In the genomic region with DNA sequence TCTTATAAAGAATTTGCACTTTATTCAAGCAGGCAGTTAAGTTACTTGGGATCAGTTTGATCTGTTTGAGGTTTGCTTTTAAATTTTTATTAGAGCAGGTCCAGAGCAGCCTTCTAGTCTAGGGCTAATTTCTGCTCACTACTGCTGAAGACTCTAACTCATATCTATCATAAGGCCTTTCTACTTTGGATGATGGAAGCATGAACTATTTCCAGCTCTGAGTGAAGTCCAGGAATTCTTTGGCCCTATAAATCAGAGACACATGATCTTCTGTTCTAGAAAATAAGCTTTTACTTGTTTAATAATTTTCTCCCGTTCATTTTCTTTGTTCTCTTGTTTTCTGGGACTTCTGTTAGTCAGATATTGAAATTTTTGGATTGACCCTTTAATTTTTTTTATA, we compare ENCODE assay signal across 22 cellular contexts. TPM values are rescaled to one million over a fixed set of nuclear protein-coding genes. Genes with fewer than 3 reads are reported as not detected.
A peak's percentile ranks its signal among the peaks of the same experiment; 100 is the strongest.
DNase-seq lines count a peak whose midpoint lies in the region; ATAC-seq and TF ChIP-seq lines count a peak whose summit lies in the region.
"Had no signal": no experiment of that assay in that cellular context is flagged by ENCODE, and none has a peak within 500 bp of the region (broad histone marks: within the 10 kb centered on the region; RNA-seq: fewer than 3 reads in every experiment).

No MANE protein-coding gene starts in this region.

- DNase-seq in SK-N-MC (ENCODE audit: low read depth, low spot score) (no peak), fibroblast of lung (ENCODE audit: low read depth in 2 of 2) (no peak), iris pigment epithelial cell (ENCODE audit: low read depth) (peak; percentile 7), NCI-H2171 (lab: John Stamatoyannopoulos, UW) (no peak), erythroblast (lab: John Stamatoyannopoulos, UW) (no peak)
- DNase-seq in activated CD4-positive, alpha-beta T cell treated with anti-CD3 and anti-CD28 coated beads, Interleukin-2, amount 50 U/mL, for 4 hours, result no peak
- DNase-seq: activated CD4-positive, alpha-beta T cell treated with anti-CD3 and anti-CD28 coated beads, Interleukin-2, amount 10 ng/mL, durations not matched to agents 7 days and 5 days; activated naive CD8-positive, alpha-beta T cell treated with anti-CD3 and anti-CD28 coated beads for 36 hours; effector memory CD4-positive, alpha-beta T cell; mucosa of descending colon; NCI-H1105 treated with DMSO at 0.1 percent for 48 hours; NCI-H2081 treated with DMSO at 0.1 percent for 48 hours; NK-92 treated with Interleukin-12 subunit alpha and Interleukin-12 subunit beta, amount 100 ng/mL, for 24 hours; SJCRH30; T-helper 2 cell; WERI-Rb-1 had no signal

- H2AFZ ChIP-seq in fibroblast of lung (ENCODE audit: low read length), result no peak overlapping the region
- H2AFZ ChIP-seq: neural progenitor cell had no signal

- H3K36me3 ChIP-seq in SK-N-MC (ENCODE audit: insufficient read depth, low read length) (peaks cover 30% of the 10 kb centered on the region), fibroblast of lung (ENCODE audit: control insufficient read depth, insufficient read depth, low read length) (no peaks in the 10 kb centered on the region), stomach smooth muscle (ENCODE audit: control insufficient read depth in 2 of 2, insufficient read depth in 2 of 2, low read length in 2 of 2) (peaks cover 2 to 3% of the 10 kb centered on the region in 2 donors)
- H3K36me3 ChIP-seq: neural progenitor cell, prostate gland, SJCRH30, WERI-Rb-1 had no signal

- H3K9me3 ChIP-seq in SK-N-MC (ENCODE audit: low read depth, low read length) (no peaks in the 10 kb centered on the region), fibroblast of lung (ENCODE audit: control insufficient read depth, insufficient read depth, low read depth, low read length) (no peaks in the 10 kb centered on the region), stomach smooth muscle (ENCODE audit: control insufficient read depth in 2 of 2, low read length in 2 of 2) (no peaks in the 10 kb centered on the region)
- H3K9me3 ChIP-seq: mucosa of descending colon, prostate gland, SJCRH30 had no signal

- TF ChIP-seq CTCF in fibroblast of lung (conservative IDR thresholded peaks at IDR 0.05 in 1 of 2, IDR thresholded peaks at IDR 0.05 in 1 of 2; ENCODE audit: low read depth in 1 of 2, low read length in 2 of 2), result no peak

- H3K4me3 ChIP-seq in SK-N-MC (peak overlapping the region; percentile 4; the same call in 1 of the 2 replicates), fibroblast of lung (replicated peaks in 1 of 4; ENCODE audit: control extremely low read depth in 1 of 4, insufficient read depth in 1 of 4, low read depth in 3 of 4, low read length in 4 of 4) (no peak overlapping the region), stomach smooth muscle (ENCODE audit: low read length in 2 of 2) (no peak overlapping the region)
- H3K4me3 ChIP-seq: mucosa of descending colon, neural progenitor cell, prostate gland, SJCRH30 had no signal

- no peaks in the 10 kb centered on the region for H3K27me3 ChIP-seq in fibroblast of lung (ENCODE audit: control insufficient read depth, insufficient read depth, low read length)
- no peaks in the 10 kb centered on the region for H3K27me3 ChIP-seq in stomach smooth muscle (ENCODE audit: control insufficient read depth in 1 of 2, insufficient read depth in 2 of 2, low read length in 2 of 2)
- H3K27me3 ChIP-seq: neural progenitor cell, SJCRH30 had no signal

- ATAC-seq in GM18873 (IDR thresholded peaks at IDR 0.05; ENCODE audit: low FRiP score, unreplicated experiment), result no peak
- ATAC-seq: activated T-helper 17 cell treated with anti-CD3 and anti-CD28 coated beads, Interleukin-2, amount 50 U/mL, for 72 hours; mucosa of descending colon had no signal

- no peaks in the 10 kb centered on the region for H4K20me1 ChIP-seq in fibroblast of lung (ENCODE audit: control insufficient read depth, extremely low read depth, insufficient read depth, low read length)

- peak overlapping the region; percentile 70 for H3K4me2 ChIP-seq in fibroblast of lung (ENCODE audit: extremely low read depth, insufficient read depth, low read length)
- H3K4me2 ChIP-seq: neural progenitor cell had no signal

- peak overlapping the region; percentile 17 for H3K9ac ChIP-seq in SK-N-MC (ENCODE audit: insufficient read length)
- H3K9ac ChIP-seq in fibroblast of lung (ENCODE audit: insufficient read depth, low read length), result no peak overlapping the region
- H3K9ac ChIP-seq in stomach smooth muscle (ENCODE audit: low read length in 2 of 2), result no peak overlapping the region
- H3K9ac ChIP-seq: neural progenitor cell had no signal

- TF ChIP-seq POLR2A in erythroblast (IDR thresholded peaks at IDR 0.05; ENCODE audit: low read length), result no peak

- H3K79me2 ChIP-seq in fibroblast of lung (ENCODE audit: control insufficient read depth, insufficient read depth, low read length), result no peaks in the 10 kb centered on the region

- H3K4me1 ChIP-seq in fibroblast of lung (ENCODE audit: control insufficient read depth, extremely low read depth, insufficient read depth, low read length) (peaks cover 4% of the 10 kb centered on the region), stomach smooth muscle (ENCODE audit: control insufficient read depth, insufficient read depth, low read length) (peaks cover 9% of the 10 kb centered on the region)
- H3K4me1 ChIP-seq: SJCRH30 had no signal

- H3K27ac ChIP-seq in SK-N-MC (peak overlapping the region; percentile 71), fibroblast of lung (ENCODE audit: insufficient read depth, low read length) (no peak overlapping the region), stomach smooth muscle (ENCODE audit: low read length) (peak overlapping the region; percentile 7)
- H3K27ac ChIP-seq: C4-2B, neural progenitor cell, prostate gland, SJCRH30, WERI-Rb-1 had no signal

RNA-seq across cellular contexts. Expression of gene NIBAN1, which starts 14.7 kb away (rescaled TPM):
- 91.7 and 122 TPM in 2 replicates for total RNA-seq in fibroblast of lung
- 11.9 and 31.3 TPM in 2 replicates for polyA plus RNA-seq in fibroblast of lung
- polyA plus RNA-seq in fibroblast of lung (2012), result 14.8 and 31.6 TPM in 2 replicates
- polyA minus RNA-seq in fibroblast of lung (ENCODE audit: low replicate concordance), result 10.6 and 30.2 TPM in 2 replicates
